In the genomic region with DNA sequence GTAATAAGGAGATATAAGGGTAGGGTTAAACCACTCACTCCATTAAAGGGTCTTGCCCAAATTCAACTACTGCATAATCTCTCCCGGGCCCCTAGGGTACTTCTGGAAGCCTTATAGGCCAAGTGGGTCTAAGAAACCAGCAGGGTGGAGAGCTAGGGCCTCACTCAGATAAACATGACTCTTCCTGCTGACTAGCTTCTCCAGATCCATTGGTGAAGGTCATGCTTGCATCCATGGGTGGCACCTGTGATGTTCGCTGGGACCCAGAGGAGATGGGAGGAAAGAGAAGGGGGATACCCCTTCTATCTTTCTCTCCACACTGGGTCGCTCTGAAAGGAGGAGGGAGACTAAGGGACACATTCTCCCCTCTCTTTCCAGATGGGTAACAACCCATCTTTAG, we compare ENCODE assay signal across 37 cellular contexts. TPM values are rescaled to one million over a fixed set of nuclear protein-coding genes. Genes with fewer than 3 reads are reported as not detected.
"Had no signal": no experiment of that assay in that cellular context is flagged by ENCODE, and none has a peak within 500 bp of the region (broad histone marks: within the 10 kb centered on the region; RNA-seq: fewer than 3 reads in every experiment).

No MANE protein-coding gene starts in this region.

- H3K27me3 Mint-ChIP-seq: activated B cell treated with CpG ODN at 0.5 μM for 24 hours; activated CD4-positive, alpha-beta memory T cell treated with anti-CD3 and anti-CD28 coated beads, Interleukin-2, amount 10 ng/mL, durations not matched to agents 7 days and 5 days; activated CD8-positive, alpha-beta memory T cell treated with anti-CD3 and anti-CD28 coated beads, Interleukin-2, amount 10 ng/mL, durations not matched to agents 7 days and 5 days; activated naive CD8-positive, alpha-beta T cell; activated naive CD8-positive, alpha-beta T cell treated with anti-CD3 and anti-CD28 coated beads, Interleukin-2, amount 50 U/mL, for 24 hours had no signal

- H3K9me3 ChIP-seq: colonic mucosa had no signal

- H3K4me3 Mint-ChIP-seq: activated B cell treated with CpG ODN at 0.5 μM for 24 hours; activated CD4-positive, alpha-beta memory T cell treated with anti-CD3 and anti-CD28 coated beads, Interleukin-2, amount 10 ng/mL, durations not matched to agents 7 days and 5 days; activated CD8-positive, alpha-beta memory T cell treated with anti-CD3 and anti-CD28 coated beads, Interleukin-2, amount 10 ng/mL, durations not matched to agents 7 days and 5 days; activated naive CD4-positive, alpha-beta T cell treated with anti-CD3 and anti-CD28 coated beads, Interleukin-2, amount 10 ng/mL, durations not matched to agents 7 days and 5 days; activated naive CD8-positive, alpha-beta T cell; activated naive CD8-positive, alpha-beta T cell treated with anti-CD3 and anti-CD28 coated beads, Interleukin-2, amount 50 U/mL, for 24 hours had no signal

- H2AFZ ChIP-seq: PC-9 had no signal

- H3K27ac Mint-ChIP-seq: activated B cell treated with CpG ODN at 0.5 μM for 24 hours; activated CD4-positive, alpha-beta memory T cell treated with anti-CD3 and anti-CD28 coated beads, Interleukin-2, amount 10 ng/mL, durations not matched to agents 7 days and 5 days; activated CD8-positive, alpha-beta memory T cell treated with anti-CD3 and anti-CD28 coated beads, Interleukin-2, amount 10 ng/mL, durations not matched to agents 7 days and 5 days; activated naive CD8-positive, alpha-beta T cell; activated naive CD8-positive, alpha-beta T cell treated with anti-CD3 and anti-CD28 coated beads, Interleukin-2, amount 50 U/mL, for 24 hours had no signal

- FAIRE-seq: RCC 7860 had no signal

- ATAC-seq: activated CD8-positive, alpha-beta memory T cell treated with anti-CD3 and anti-CD28 coated beads, Interleukin-2, amount 10 ng/mL, durations not matched to agents 7 days and 5 days; activated naive CD8-positive, alpha-beta T cell treated with anti-CD3 and anti-CD28 coated beads, Interleukin-2, amount 50 U/mL, for 24 hours; Right ventricle myocardium inferior; SK-N-SH treated with all-trans-retinoic acid at 6 μM for 48 hours had no signal

- H3K4me2 ChIP-seq: PC-9 had no signal

- H3K36me3 ChIP-seq: brain microvascular endothelial cell, colonic mucosa had no signal

- H3K27ac ChIP-seq: brain microvascular endothelial cell, colonic mucosa, PC-9, RWPE1, VCaP had no signal

- DNase-seq: activated B cell treated with CpG ODN at 0.5 μM for 24 hours; activated CD4-positive, alpha-beta memory T cell treated with anti-CD3 and anti-CD28 coated beads, Interleukin-2, amount 10 ng/mL, durations not matched to agents 7 days and 5 days; activated CD4-positive, alpha-beta T cell treated with anti-CD3 and anti-CD28 coated beads for 1 hour; activated CD4-positive, alpha-beta T cell treated with anti-CD3 and anti-CD28 coated beads for 48 hours; activated CD8-positive, alpha-beta memory T cell treated with anti-CD3 and anti-CD28 coated beads for 24 hours; activated CD8-positive, alpha-beta memory T cell treated with anti-CD3 and anti-CD28 coated beads, Interleukin-2, amount 10 ng/mL, durations not matched to agents 7 days and 5 days; activated CD8-positive, alpha-beta memory T cell treated with anti-CD3 and anti-CD28 coated beads, Interleukin-2, amount 50 U/mL, for 48 hours; activated effector memory CD4-positive, alpha-beta T cell treated with Interleukin-2 at 50 U/mL for 16 hours; activated naive CD4-positive, alpha-beta T cell treated with anti-CD3 and anti-CD28 coated beads, Interleukin-2, amount 10 ng/mL, durations not matched to agents 7 days and 5 days; activated naive CD8-positive, alpha-beta T cell treated with anti-CD3 and anti-CD28 coated beads, Interleukin-2, amount 50 U/mL, for 24 hours; activated T-cell treated with anti-CD3 and anti-CD28 coated beads, Interleukin-2, amount 50 U/mL, for 48 hours; amniotic stem cell; aorta; brain microvascular endothelial cell; central memory CD4-positive, alpha-beta T cell; colonic mucosa; NCI-H1105; NCI-H1417 treated with DMSO at 0.1 percent for 48 hours; NCI-H187 treated with DMSO at 0.1 percent for 48 hours; NCI-H2081; NCI-H226; NCI-H446 treated with DMSO at 0.1 percent for 48 hours; NCI-H524; PC-9; SIG-M5; T-helper 1 cell; T-helper 2 cell; T-helper 9 cell had no signal

- H3K4me3 ChIP-seq: colonic mucosa, PC-9 had no signal

- H3K4me1 ChIP-seq: colonic mucosa had no signal

- H3K27me3 ChIP-seq: brain microvascular endothelial cell, colonic mucosa had no signal

RNA-seq across cellular contexts. Expression of a gene that starts 36.1 kb away (rescaled TPM):
- total RNA-seq: activated B cell treated with CpG ODN at 0.5 μM for 24 hours; activated CD4-positive, alpha-beta memory T cell treated with anti-CD3 and anti-CD28 coated beads, Interleukin-2, amount 10 ng/mL, durations not matched to agents 7 days and 5 days; activated CD8-positive, alpha-beta memory T cell treated with anti-CD3 and anti-CD28 coated beads, Interleukin-2, amount 10 ng/mL, durations not matched to agents 7 days and 5 days; aorta; cerebellum; colonic mucosa; MCF 10A; PC-9; Right ventricle myocardium inferior; SK-MEL-5 had no signal
- polyA plus RNA-seq: aorta had no signal
